Comparison of ENCODE assay signal across 8 cellular contexts in genomic region chr7:152674860-152675760, GRCh38. TPM values are rescaled to one million over a fixed set of nuclear protein-coding genes. Genes with fewer than 3 reads are reported as not detected.
DNase-seq lines count a peak whose midpoint lies in the region; ATAC-seq and TF ChIP-seq lines count a peak whose summit lies in the region.

No MANE protein-coding gene starts in this region.

- peaks cover 7% of the 10 kb centered on the region for H3K4me1 Mint-ChIP-seq in activated naive CD8-positive, alpha-beta T cell treated with anti-CD3 and anti-CD28 coated beads for 36 hours

- H3K4me3 ChIP-seq in AG10803 (ENCODE audit: low read length) (peak overlapping the region; percentile 85), kidney epithelial cell (ENCODE audit: low read depth, low read length) (peak overlapping the region; percentile 64), testis (peak overlapping the region; percentile 66 to 77)

- TF ChIP-seq CTCF in AG10803 (conservative IDR thresholded peaks at IDR 0.05; ENCODE audit: low read length), result no peak
- TF ChIP-seq CTCF in kidney epithelial cell (IDR thresholded peaks at IDR 0.05; ENCODE audit: insufficient read depth, low read length, poor library complexity, severe bottlenecking), result no peak
- no peak for TF ChIP-seq CTCF in testis (IDR thresholded peaks at IDR 0.05)

- DNase-seq in AG10803 (ENCODE audit: low read depth) (peak; percentile 2), NCI-H526 (lab: John Stamatoyannopoulos, UW) (peak; percentile 27 to 69), kidney epithelial cell (ENCODE audit: low read depth) (no peak), testis (no peak), GM03348 (ENCODE audit: low spot score) (no peak)
- peak; percentile 18 for DNase-seq in activated naive CD8-positive, alpha-beta T cell treated with anti-CD3 and anti-CD28 coated beads for 36 hours

- TF ChIP-seq POLR2A in testis (IDR thresholded peaks at IDR 0.05), result no peak

- H3K27ac ChIP-seq in testis, result no peak overlapping the region

- H3K27ac Mint-ChIP-seq in activated naive CD8-positive, alpha-beta T cell treated with anti-CD3 and anti-CD28 coated beads for 36 hours, result peak overlapping the region; percentile 99

- WGBS in testis, 2 donors, result 7 to 11% methylated on average over 14 to 16 of the region's 16 CpGs

- peaks cover 4% of the 10 kb centered on the region for H3K27me3 Mint-ChIP-seq in activated naive CD8-positive, alpha-beta T cell treated with anti-CD3 and anti-CD28 coated beads for 36 hours

- H3K9me3 Mint-ChIP-seq in activated naive CD8-positive, alpha-beta T cell treated with anti-CD3 and anti-CD28 coated beads for 36 hours, result no peaks in the 10 kb centered on the region

- no peaks in the 10 kb centered on the region for H3K27me3 ChIP-seq in kidney epithelial cell (ENCODE audit: control insufficient read depth, insufficient read depth, low read length)
- no peaks in the 10 kb centered on the region for H3K27me3 ChIP-seq in testis

- H3K4me1 ChIP-seq in testis, result peaks cover 6% of the 10 kb centered on the region

- ATAC-seq in GM18517 (IDR thresholded peaks at IDR 0.05; ENCODE audit: unreplicated experiment), result peak; percentile 30
- ATAC-seq in HG03196 (IDR thresholded peaks at IDR 0.05; ENCODE audit: unreplicated experiment), result peak; percentile 28

- intact Hi-C loops in testis (cut with DNase I; ENCODE audit: low total_unique reads), result no loop called here

- H3K9me3 ChIP-seq in testis, result no peaks in the 10 kb centered on the region

- H3K36me3 Mint-ChIP-seq in activated naive CD8-positive, alpha-beta T cell treated with anti-CD3 and anti-CD28 coated beads for 36 hours, result peaks cover 28% of the 10 kb centered on the region

- no peaks in the 10 kb centered on the region for H3K36me3 ChIP-seq in kidney epithelial cell (ENCODE audit: control insufficient read depth, insufficient read depth, low read length)
- no peaks in the 10 kb centered on the region for H3K36me3 ChIP-seq in testis (ENCODE audit: low read depth, missing control alignments)

- H3K4me3 Mint-ChIP-seq in activated naive CD8-positive, alpha-beta T cell treated with anti-CD3 and anti-CD28 coated beads for 36 hours, result peak overlapping the region; percentile 99

RNA-seq across cellular contexts. Expression of gene XRCC2, which starts 0.8 kb away (rescaled TPM):
- total RNA-seq in activated naive CD8-positive, alpha-beta T cell treated with anti-CD3 and anti-CD28 coated beads for 36 hours, result 10 to 100 TPM; 21.3 to 21.4 TPM
- 2.1 and 3.2 TPM in 2 replicates for total RNA-seq in kidney epithelial cell
- 1 to 10 TPM; 5.7 to 9.6 TPM for total RNA-seq in testis
- polyA plus RNA-seq in testis (ENCODE audit: insufficient read depth, low read depth, low replicate concordance), result 3.4 TPM

Comparison
In these comparisons a context has a peak if more than half of its experiments do, and no peak if none do; other contexts are left out.
1. DNase-seq: peak in AG10803 (single experiment), NCI-H526 (2 of 2) and activated naive CD8-positive, alpha-beta T cell treated with anti-CD3 and anti-CD28 coated beads for 36 hours (single experiment); none in kidney epithelial cell (single experiment), testis (single experiment) and GM03348 (single experiment).
2. Peak in every context shown above with its lines, with median percentiles within 50 percentile points of each other: H3K4me3 ChIP-seq.